1 cellular context compared by ENCODE assay signal in the genomic region with DNA sequence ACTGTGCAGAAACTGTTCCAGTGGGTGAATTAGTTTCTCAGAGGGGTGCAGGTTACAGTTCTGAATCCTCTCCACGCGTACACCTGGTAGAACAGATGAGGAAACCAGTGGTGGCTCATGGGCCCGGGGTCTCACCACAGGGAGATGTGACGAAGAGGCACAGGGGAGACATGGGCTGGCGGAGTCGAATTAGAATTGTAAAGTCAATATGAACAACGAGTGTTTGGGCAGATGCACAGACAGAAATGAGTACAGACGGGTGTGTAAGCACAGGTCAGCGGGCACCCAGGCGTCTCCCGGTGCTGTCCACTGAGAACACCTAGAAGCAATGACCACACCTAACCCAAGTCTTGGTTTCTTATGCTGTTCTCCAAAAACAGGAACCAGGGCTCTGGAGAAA.
TF ChIP-seq lines count a peak whose summit lies in the region.

No MANE protein-coding gene starts in this region.

TF ChIP-seq in HepG2, 621 proteins besides CTCF, POLR2A, EP300 and RAD21:
- TF ChIP-seq IKZF1 (IDR thresholded peaks at IDR 0.05) (no peak), ZNF329 (CRISPR knock-in tag; IDR thresholded peaks at IDR 0.05; ENCODE audit: low read depth) (no peak), ATF4 (CRISPR knock-in tag; IDR thresholded peaks at IDR 0.05) (no peak), ZNF335 (CRISPR knock-in tag; IDR thresholded peaks at IDR 0.05) (no peak), NPAS2 (CRISPR knock-in tag; IDR thresholded peaks at IDR 0.05; ENCODE audit: borderline replicate concordance) (no peak), PAXIP1 (CRISPR knock-in tag; conservative IDR thresholded peaks at IDR 0.05) (no peak), ZNF816 (CRISPR knock-in tag; IDR thresholded peaks at IDR 0.05; ENCODE audit: borderline replicate concordance) (no peak), TCF12 (IDR thresholded peaks at IDR 0.05) (no peak), TCF12 (CRISPR knock-in tag; IDR thresholded peaks at IDR 0.05) (no peak), ZSCAN29 (CRISPR knock-in tag; conservative IDR thresholded peaks at IDR 0.05) (no peak)
- TF ChIP-seq, protein P1, sequence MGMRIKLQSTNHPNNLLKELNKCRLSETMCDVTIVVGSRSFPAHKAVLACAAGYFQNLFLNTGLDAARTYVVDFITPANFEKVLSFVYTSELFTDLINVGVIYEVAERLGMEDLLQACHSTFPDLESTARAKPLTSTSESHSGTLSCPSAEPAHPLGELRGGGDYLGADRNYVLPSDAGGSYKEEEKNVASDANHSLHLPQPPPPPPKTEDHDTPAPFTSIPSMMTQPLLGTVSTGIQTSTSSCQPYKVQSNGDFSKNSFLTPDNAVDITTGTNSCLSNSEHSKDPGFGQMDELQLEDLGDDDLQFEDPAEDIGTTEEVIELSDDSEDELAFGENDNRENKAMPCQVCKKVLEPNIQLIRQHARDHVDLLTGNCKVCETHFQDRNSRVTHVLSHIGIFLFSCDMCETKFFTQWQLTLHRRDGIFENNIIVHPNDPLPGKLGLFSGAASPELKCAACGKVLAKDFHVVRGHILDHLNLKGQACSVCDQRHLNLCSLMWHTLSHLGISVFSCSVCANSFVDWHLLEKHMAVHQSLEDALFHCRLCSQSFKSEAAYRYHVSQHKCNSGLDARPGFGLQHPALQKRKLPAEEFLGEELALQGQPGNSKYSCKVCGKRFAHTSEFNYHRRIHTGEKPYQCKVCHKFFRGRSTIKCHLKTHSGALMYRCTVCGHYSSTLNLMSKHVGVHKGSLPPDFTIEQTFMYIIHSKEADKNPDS (CRISPR knock-in tag; IDR thresholded peaks at IDR 0.05), result no peak
